8 cellular contexts compared by ENCODE assay signal in genomic region chr19:58545286-58546068, GRCh38. TPM values are rescaled to one million over a fixed set of nuclear protein-coding genes. Genes with fewer than 3 reads are reported as not detected.
DNase-seq lines count a peak whose midpoint lies in the region; ATAC-seq, FAIRE-seq and TF ChIP-seq lines count a peak whose summit lies in the region.

No MANE protein-coding gene starts in this region.

- TF ChIP-seq CTCF in left ventricle myocardium inferior (IDR thresholded peaks at IDR 0.05; ENCODE audit: borderline replicate concordance) (no peak), bronchial epithelial cell (IDR thresholded peaks at IDR 0.05; ENCODE audit: insufficient read depth, low read length, severe bottlenecking) (no peak), uterus (IDR thresholded peaks at IDR 0.05) (no peak)

- H3K4me1 ChIP-seq in left ventricle myocardium inferior (peaks cover 37% of the 10 kb centered on the region), mesodermal cell (ENCODE audit: control insufficient read depth, insufficient read depth, low read length, poor library complexity, severe bottlenecking) (peaks cover 11% of the 10 kb centered on the region), uterus (peaks cover 10 to 22% of the 10 kb centered on the region in 2 donors)

- intact Hi-C loops in left ventricle myocardium inferior (cut with micrococcal nuclease): no loop called here
- intact Hi-C loops in Right ventricle myocardium inferior (cut with DNase I): no loop called here
- intact Hi-C loops in uterus (cut with DNase I; ENCODE audit: low total_unique reads): no loop called here

- ATAC-seq in Right ventricle myocardium inferior: no peak
- no peak for ATAC-seq in HG03280 (IDR thresholded peaks at IDR 0.05; ENCODE audit: unreplicated experiment)

- H3K27me3 ChIP-seq in left ventricle myocardium inferior (ENCODE audit: low read depth) (no peaks in the 10 kb centered on the region), bronchial epithelial cell (ENCODE audit: control insufficient read depth, insufficient read depth, low read length) (no peaks in the 10 kb centered on the region), uterus (no peaks in the 10 kb centered on the region)

- H3K4me3 ChIP-seq in left ventricle myocardium inferior: peak overlapping the region; percentile 81
- peak overlapping the region; percentile 66 for H3K4me3 ChIP-seq in bronchial epithelial cell (ENCODE audit: low read depth, low read length)
- peak overlapping the region; percentile 76 for H3K4me3 ChIP-seq in mesodermal cell (ENCODE audit: extremely low read depth, insufficient read depth, low read length, poor library complexity, severe bottlenecking)
- H3K4me3 ChIP-seq in uterus: peak overlapping the region; percentile 60 to 79

- H3K36me3 ChIP-seq in left ventricle myocardium inferior (peaks cover 49% of the 10 kb centered on the region), bronchial epithelial cell (ENCODE audit: control insufficient read depth, insufficient read depth, low read length) (peaks cover 40% of the 10 kb centered on the region), mesodermal cell (ENCODE audit: control insufficient read depth, insufficient read depth, low read length) (peaks cover 54% of the 10 kb centered on the region), uterus (no peaks in the 10 kb centered on the region)

- FAIRE-seq in bronchial epithelial cell (lab: Jason Lieb, UNC): no peak

- DNase-seq in left ventricle myocardium inferior (no peak), Right ventricle myocardium inferior (ENCODE audit: missing footprints) (no peak), bronchial epithelial cell (ENCODE audit: low read depth) (no peak), uterus (no peak), NCI-H2171 (lab: John Stamatoyannopoulos, UW) (no peak)
- no peak for DNase-seq in activated effector memory CD4-positive, alpha-beta T cell treated with anti-CD3 and anti-CD28 coated beads, Interleukin-2, amount 50 U/mL, for 16 hours

- H3K27ac ChIP-seq in left ventricle myocardium inferior (replicated peaks): peak overlapping the region; percentile 97
- no peak overlapping the region for H3K27ac ChIP-seq in mesodermal cell (ENCODE audit: low read depth, low read length, severe bottlenecking)
- peak overlapping the region; percentile 96 to 97 for H3K27ac ChIP-seq in uterus

- WGBS in mesodermal cell (ENCODE audit: insufficient coverage in 2 of 2), 2 experiments: 11 to 12% methylated on average over 19 to 22 of the region's 22 CpGs

- no peak for TF ChIP-seq POLR2A in uterus (IDR thresholded peaks at IDR 0.05)

- H3K9me3 ChIP-seq in left ventricle myocardium inferior (replicated peaks) (no peaks in the 10 kb centered on the region), mesodermal cell (ENCODE audit: control insufficient read depth, low read length) (no peaks in the 10 kb centered on the region), uterus (no peaks in the 10 kb centered on the region)

RNA-seq across cellular contexts. Expression of gene TRIM28, which starts 1.6 kb away (rescaled TPM):
- total RNA-seq in left ventricle myocardium inferior (136 TPM), Right ventricle myocardium inferior (143 TPM), bronchial epithelial cell (270 and 277 TPM in 2 replicates), uterus (100 to 1,000 TPM; 192 to 322 (median 280) TPM)
- 590 TPM for polyA plus RNA-seq in mesodermal cell (2013, experiment 1 of 2)
- 581 TPM for polyA plus RNA-seq in mesodermal cell (2013, experiment 2 of 2)

RNA-seq across cellular contexts. Expression of gene CHMP2A, which starts 9.4 kb away (rescaled TPM):
- total RNA-seq in left ventricle myocardium inferior (124 TPM), Right ventricle myocardium inferior (123 TPM), bronchial epithelial cell (166 and 219 TPM in 2 replicates), uterus (10 to 100 TPM; 30.9 to 77.8 (median 56.0) TPM)
- polyA plus RNA-seq in mesodermal cell (2013, experiment 1 of 2): 110 TPM
- 90.4 TPM for polyA plus RNA-seq in mesodermal cell (2013, experiment 2 of 2)

RNA-seq across cellular contexts. Expression of gene UBE2M, which starts 12.9 kb away (rescaled TPM):
- total RNA-seq in left ventricle myocardium inferior: 116 TPM
- 130 TPM for total RNA-seq in Right ventricle myocardium inferior
- total RNA-seq in bronchial epithelial cell: 128 and 159 TPM in 2 replicates
- polyA plus RNA-seq in mesodermal cell (2013, experiment 1 of 2): 134 TPM
- 104 TPM for polyA plus RNA-seq in mesodermal cell (2013, experiment 2 of 2)
- total RNA-seq in uterus: 10 to 100 TPM in 3 of 4 donors, 1 to 10 TPM in 1; 6.1 to 63.7 (median 24.9) TPM

RNA-seq across cellular contexts. Expression of gene ZBTB45, which starts 25.9 kb away (rescaled TPM):
- total RNA-seq in left ventricle myocardium inferior (10.2 TPM), Right ventricle myocardium inferior (9.9 TPM), bronchial epithelial cell (3.4 and 5.1 TPM in 2 replicates), uterus (10 to 100 TPM in 1 of 4 donors, 1 to 10 TPM in 2, under 1 TPM in 1; 0.88 to 17.8 (median 3.8) TPM)
- polyA plus RNA-seq in mesodermal cell (2013, experiment 1 of 2): 18.0 TPM
- 13.4 TPM for polyA plus RNA-seq in mesodermal cell (2013, experiment 2 of 2)

RNA-seq across cellular contexts. Expression of gene MZF1, which starts 27.7 kb away (rescaled TPM):
- 10.9 TPM for total RNA-seq in left ventricle myocardium inferior
- total RNA-seq in Right ventricle myocardium inferior: 10.0 TPM
- 14.7 and 17.8 TPM in 2 replicates for total RNA-seq in bronchial epithelial cell
- polyA plus RNA-seq in mesodermal cell (2013, experiment 1 of 2): 14.1 TPM
- 11.8 TPM for polyA plus RNA-seq in mesodermal cell (2013, experiment 2 of 2)
- 10 to 100 TPM; 26.5 to 41.5 (median 30.0) TPM for total RNA-seq in uterus
